ENCODE assay signal across 1 cellular context in the genomic region with DNA sequence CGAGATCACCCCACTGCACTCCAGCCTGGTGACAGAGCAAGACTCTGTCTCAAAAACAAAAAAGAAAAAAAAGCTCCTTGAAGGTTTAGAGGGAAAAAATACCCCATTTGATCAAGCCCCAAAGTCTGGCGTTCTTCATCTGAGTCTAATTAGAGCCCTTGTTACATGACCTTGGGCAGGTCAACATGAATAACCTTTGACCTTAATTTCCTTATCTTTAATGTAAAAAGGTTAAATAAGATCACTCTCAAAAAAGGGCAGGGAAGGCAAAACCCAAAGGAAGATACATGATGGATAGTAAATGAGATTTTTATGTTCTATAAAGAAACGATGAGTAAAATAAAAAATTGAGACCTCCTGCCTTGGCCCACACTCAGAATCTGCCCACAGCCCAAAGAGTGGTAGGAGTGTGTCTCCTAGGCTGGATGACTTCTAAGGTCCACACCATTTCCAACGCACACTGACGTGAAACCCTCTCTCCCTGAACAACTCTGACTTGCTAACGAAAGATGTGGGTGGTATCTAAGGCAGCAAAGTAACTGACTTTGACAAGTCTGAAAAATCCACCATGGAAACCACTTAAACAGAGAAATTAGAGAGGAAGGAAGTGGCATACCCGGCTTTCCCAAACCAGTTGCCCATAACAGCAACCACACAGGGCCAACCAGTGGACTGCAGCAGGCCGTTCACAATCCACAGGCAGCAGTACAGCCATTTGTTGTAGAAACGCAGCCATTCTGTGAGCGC.
A peak's percentile ranks its signal among the peaks of the same experiment; 100 is the strongest.
TF ChIP-seq lines count a peak whose summit lies in the region.

No MANE protein-coding gene starts in this region.

TF ChIP-seq in K562, 482 proteins besides CTCF, POLR2A, EP300 and RAD21:
- TF ChIP-seq MXI1 (IDR thresholded peaks at IDR 0.05; ENCODE audit: low read depth, low read length) (no peak), NR2C1 (IDR thresholded peaks at IDR 0.05) (peak; percentile 68; the same call in 1 of the 2 replicates), NR2C1 (tag; IDR thresholded peaks at IDR 0.05) (peak; percentile 64), HCFC1 (IDR thresholded peaks at IDR 0.05; ENCODE audit: low read depth, low read length) (no peak), NUFIP1 (IDR thresholded peaks at IDR 0.05; ENCODE audit: partially characterized antibody) (no peak), NR2C2 (CRISPR knock-in tag; IDR thresholded peaks at IDR 0.05) (no peak), NR2C2 (tag; IDR thresholded peaks at IDR 0.05) (peak; percentile 30; the same call in 1 of the 2 replicates), ZNF324 (CRISPR knock-in tag; IDR thresholded peaks at IDR 0.05) (no peak), ZNF668 (CRISPR knock-in tag; IDR thresholded peaks at IDR 0.05) (no peak), SMARCC2 (IDR thresholded peaks at IDR 0.05; ENCODE audit: low read depth) (no peak), RFX5 (IDR thresholded peaks at IDR 0.05; ENCODE audit: low read depth, low read length) (no peak), PHB (CRISPR knock-in tag; IDR thresholded peaks at IDR 0.05) (no peak)
- TF ChIP-seq, protein P1, sequence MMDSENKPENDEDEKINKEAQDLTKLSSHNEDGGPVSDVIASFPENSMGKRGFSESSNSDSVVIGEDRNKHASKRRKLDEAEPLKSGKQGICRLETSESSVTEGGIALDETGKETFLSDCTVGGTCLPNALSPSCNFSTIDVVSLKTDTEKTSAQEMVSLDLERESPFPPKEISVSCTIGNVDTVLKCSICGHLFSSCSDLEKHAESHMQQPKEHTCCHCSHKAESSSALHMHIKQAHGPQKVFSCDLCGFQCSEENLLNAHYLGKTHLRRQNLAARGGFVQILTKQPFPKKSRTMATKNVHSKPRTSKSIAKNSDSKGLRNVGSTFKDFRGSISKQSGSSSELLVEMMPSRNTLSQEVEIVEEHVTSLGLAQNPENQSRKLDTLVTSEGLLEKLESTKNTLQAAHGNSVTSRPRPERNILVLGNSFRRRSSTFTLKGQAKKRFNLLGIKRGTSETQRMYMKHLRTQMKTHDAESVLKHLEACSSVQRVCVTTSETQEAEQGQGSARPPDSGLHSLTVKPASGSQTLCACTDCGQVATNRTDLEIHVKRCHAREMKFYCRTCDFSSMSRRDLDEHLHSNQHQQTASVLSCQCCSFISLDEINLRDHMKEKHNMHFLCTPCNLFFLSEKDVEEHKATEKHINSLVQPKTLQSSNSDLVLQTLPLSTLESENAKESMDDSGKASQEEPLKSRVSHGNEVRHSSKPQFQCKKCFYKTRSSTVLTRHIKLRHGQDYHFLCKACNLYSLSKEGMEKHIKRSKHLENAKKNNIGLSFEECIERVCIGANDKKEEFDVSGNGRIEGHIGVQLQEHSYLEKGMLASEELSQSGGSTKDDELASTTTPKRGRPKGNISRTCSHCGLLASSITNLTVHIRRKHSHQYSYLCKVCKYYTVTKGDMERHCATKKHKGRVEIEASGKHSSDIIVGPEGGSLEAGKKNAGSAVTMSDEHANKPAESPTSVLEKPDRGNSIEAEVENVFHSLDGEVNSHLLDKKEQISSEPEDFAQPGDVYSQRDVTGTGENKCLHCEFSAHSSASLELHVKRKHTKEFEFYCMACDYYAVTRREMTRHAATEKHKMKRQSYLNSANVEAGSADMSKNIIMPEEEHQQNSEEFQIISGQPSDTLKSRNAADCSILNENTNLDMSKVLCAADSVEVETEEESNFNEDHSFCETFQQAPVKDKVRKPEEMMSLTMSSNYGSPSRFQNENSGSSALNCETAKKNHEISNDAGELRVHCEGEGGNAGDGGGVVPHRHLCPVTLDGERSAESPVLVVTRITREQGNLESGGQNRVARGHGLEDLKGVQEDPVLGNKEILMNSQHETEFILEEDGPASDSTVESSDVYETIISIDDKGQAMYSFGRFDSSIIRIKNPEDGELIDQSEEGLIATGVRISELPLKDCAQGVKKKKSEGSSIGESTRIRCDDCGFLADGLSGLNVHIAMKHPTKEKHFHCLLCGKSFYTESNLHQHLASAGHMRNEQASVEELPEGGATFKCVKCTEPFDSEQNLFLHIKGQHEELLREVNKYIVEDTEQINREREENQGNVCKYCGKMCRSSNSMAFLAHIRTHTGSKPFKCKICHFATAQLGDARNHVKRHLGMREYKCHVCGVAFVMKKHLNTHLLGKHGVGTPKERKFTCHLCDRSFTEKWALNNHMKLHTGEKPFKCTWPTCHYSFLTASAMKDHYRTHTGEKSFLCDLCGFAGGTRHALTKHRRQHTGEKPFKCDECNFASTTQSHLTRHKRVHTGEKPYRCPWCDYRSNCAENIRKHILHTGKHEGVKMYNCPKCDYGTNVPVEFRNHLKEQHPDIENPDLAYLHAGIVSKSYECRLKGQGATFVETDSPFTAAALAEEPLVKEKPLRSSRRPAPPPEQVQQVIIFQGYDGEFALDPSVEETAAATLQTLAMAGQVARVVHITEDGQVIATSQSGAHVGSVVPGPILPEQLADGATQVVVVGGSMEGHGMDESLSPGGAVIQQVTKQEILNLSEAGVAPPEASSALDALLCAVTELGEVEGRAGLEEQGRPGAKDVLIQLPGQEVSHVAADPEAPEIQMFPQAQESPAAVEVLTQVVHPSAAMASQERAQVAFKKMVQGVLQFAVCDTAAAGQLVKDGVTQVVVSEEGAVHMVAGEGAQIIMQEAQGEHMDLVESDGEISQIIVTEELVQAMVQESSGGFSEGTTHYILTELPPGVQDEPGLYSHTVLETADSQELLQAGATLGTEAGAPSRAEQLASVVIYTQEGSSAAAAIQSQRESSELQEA (IDR thresholded peaks at IDR 0.05; ENCODE audit: low read depth), result no peak
- TF ChIP-seq, protein P2, sequence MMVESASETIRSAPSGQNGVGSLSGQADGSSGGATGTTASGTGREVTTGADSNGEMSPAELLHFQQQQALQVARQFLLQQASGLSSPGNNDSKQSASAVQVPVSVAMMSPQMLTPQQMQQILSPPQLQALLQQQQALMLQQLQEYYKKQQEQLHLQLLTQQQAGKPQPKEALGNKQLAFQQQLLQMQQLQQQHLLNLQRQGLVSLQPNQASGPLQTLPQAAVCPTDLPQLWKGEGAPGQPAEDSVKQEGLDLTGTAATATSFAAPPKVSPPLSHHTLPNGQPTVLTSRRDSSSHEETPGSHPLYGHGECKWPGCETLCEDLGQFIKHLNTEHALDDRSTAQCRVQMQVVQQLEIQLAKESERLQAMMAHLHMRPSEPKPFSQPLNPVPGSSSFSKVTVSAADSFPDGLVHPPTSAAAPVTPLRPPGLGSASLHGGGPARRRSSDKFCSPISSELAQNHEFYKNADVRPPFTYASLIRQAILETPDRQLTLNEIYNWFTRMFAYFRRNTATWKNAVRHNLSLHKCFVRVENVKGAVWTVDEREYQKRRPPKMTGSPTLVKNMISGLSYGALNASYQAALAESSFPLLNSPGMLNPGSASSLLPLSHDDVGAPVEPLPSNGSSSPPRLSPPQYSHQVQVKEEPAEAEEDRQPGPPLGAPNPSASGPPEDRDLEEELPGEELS (CRISPR knock-in tag; IDR thresholded peaks at IDR 0.05; ENCODE audit: borderline replicate concordance), result 0 out of 2 replicates have a peak, but pooled peaks have one; percentile 41
- TF ChIP-seq, protein P3, sequence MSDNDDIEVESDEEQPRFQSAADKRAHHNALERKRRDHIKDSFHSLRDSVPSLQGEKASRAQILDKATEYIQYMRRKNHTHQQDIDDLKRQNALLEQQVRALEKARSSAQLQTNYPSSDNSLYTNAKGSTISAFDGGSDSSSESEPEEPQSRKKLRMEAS (CRISPR knock-in tag; IDR thresholded peaks at IDR 0.05), result no peak
TF ChIP-seq in K562: peak in this region for 3.
